In the genomic region with DNA sequence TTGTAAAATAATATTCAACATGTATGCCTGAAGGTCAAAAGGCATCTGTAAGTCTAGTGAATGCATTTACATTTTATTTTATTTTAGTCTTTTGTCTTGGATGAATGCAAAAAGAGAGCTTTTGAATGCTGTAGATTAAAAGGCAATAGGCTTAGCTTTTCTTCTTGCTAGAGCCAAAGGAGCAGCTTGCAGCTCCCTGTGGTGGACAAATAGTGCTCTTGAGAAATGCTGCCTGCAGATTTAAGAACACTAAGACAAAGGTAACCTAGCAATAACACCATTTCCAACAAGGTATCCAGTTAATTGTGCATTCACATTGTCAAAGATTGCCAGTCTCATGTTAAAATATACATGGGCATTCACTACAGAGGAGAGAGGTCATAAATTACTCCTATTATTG, we compare ENCODE assay signal across 19 cellular contexts.
"Had no signal": no experiment of that assay in that cellular context is flagged by ENCODE, and none has a peak within 500 bp of the region (broad histone marks: within the 10 kb centered on the region; RNA-seq: fewer than 3 reads in every experiment).

No MANE protein-coding gene starts in this region.

- DNase-seq: activated CD4-positive, alpha-beta memory T cell treated with anti-CD3 and anti-CD28 coated beads, Interleukin-2, amount 10 ng/mL, durations not matched to agents 7 days and 5 days; activated CD4-positive, alpha-beta T cell treated with anti-CD3 and anti-CD28 coated beads, Interleukin-2, amount 10 ng/mL, durations not matched to agents 24 days and 14 days; activated effector memory CD4-positive, alpha-beta T cell treated with Interleukin-2 at 50 U/mL for 16 hours; activated naive CD4-positive, alpha-beta T cell treated with anti-CD3 and anti-CD28 coated beads, Interleukin-2, amount 10 ng/mL, durations not matched to agents 7 days and 5 days; activated naive CD8-positive, alpha-beta T cell treated with anti-CD3 and anti-CD28 coated beads, Interleukin-2, amount 50 U/mL, for 24 hours; activated T-cell treated with anti-CD3 and anti-CD28 coated beads, Interleukin-2, amount 50 U/mL, for 72 hours; cortex of kidney; heart left ventricle; kidney; lower lobe of right lung; mesendoderm; naive B cell; stimulated activated CD4-positive, alpha-beta T cell treated with anti-CD3 and anti-CD28 coated beads, Interleukin-4, amount 100 ng/mL, for 1 hour; stimulated activated naive CD4-positive, alpha-beta T cell; testis had no signal

- H3K27ac Mint-ChIP-seq: activated CD4-positive, alpha-beta memory T cell treated with anti-CD3 and anti-CD28 coated beads, Interleukin-2, amount 10 ng/mL, durations not matched to agents 7 days and 5 days; activated CD4-positive, alpha-beta T cell treated with anti-CD3 and anti-CD28 coated beads, Interleukin-2, amount 10 ng/mL, durations not matched to agents 24 days and 14 days; activated naive CD4-positive, alpha-beta T cell treated with anti-CD3 and anti-CD28 coated beads, Interleukin-2, amount 10 ng/mL, durations not matched to agents 7 days and 5 days; activated naive CD8-positive, alpha-beta T cell treated with anti-CD3 and anti-CD28 coated beads, Interleukin-2, amount 50 U/mL, for 24 hours; activated T-cell treated with anti-CD3 and anti-CD28 coated beads, Interleukin-2, amount 50 U/mL, for 72 hours; naive B cell; progenitor cell of endocrine pancreas; type B pancreatic cell had no signal

- ATAC-seq: activated CD4-positive, CD25-positive, alpha-beta regulatory T cell treated with anti-CD3 and anti-CD28 coated beads, Interleukin-2, amount 50 U/mL, for 24 hours; activated naive CD8-positive, alpha-beta T cell treated with anti-CD3 and anti-CD28 coated beads, Interleukin-2, amount 50 U/mL, for 24 hours; activated T-cell treated with anti-CD3 and anti-CD28 coated beads, Interleukin-2, amount 50 U/mL, for 72 hours; heart left ventricle; left lobe of liver; lower lobe of right lung had no signal

- H3K9me3 Mint-ChIP-seq: activated CD4-positive, alpha-beta memory T cell treated with anti-CD3 and anti-CD28 coated beads, Interleukin-2, amount 10 ng/mL, durations not matched to agents 7 days and 5 days; activated CD4-positive, alpha-beta T cell treated with anti-CD3 and anti-CD28 coated beads, Interleukin-2, amount 10 ng/mL, durations not matched to agents 24 days and 14 days; activated naive CD4-positive, alpha-beta T cell treated with anti-CD3 and anti-CD28 coated beads, Interleukin-2, amount 10 ng/mL, durations not matched to agents 7 days and 5 days; activated naive CD8-positive, alpha-beta T cell treated with anti-CD3 and anti-CD28 coated beads, Interleukin-2, amount 50 U/mL, for 24 hours; type B pancreatic cell had no signal

- H3K36me3 Mint-ChIP-seq: activated naive CD4-positive, alpha-beta T cell treated with anti-CD3 and anti-CD28 coated beads, Interleukin-2, amount 10 ng/mL, durations not matched to agents 7 days and 5 days; naive B cell; type B pancreatic cell had no signal
